In the genomic region with DNA sequence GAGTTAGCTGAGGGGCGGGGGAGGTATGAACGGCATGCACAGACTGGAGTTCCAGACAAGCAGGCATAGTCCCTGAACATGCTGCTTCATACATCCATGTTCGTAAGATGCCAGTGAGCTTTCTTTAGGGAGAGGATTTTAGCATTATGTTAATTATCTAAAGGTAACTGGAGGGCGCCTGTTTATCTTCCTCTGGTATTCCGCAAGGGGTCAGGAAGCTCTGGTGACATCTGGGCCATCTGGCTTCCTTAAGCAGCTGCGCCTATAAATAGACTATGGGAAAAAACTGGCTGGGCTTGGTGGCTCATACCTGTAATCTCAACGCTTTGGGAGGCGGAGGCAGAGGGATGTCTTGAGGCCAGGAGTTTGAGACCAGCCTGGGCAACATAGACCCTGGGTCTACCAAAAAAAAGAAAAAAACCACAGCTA, we compare ENCODE assay signal across 1 cellular context.
TF ChIP-seq lines count a peak whose summit lies in the region.

No MANE protein-coding gene starts in this region.

TF ChIP-seq in WTC11, 78 proteins besides CTCF, POLR2A, EP300 and RAD21 (continued from another document):
- TF ChIP-seq AR (CRISPR knock-in tag; IDR thresholded peaks at IDR 0.05) = no peak
- TF ChIP-seq GABPB1 (CRISPR knock-in tag; IDR thresholded peaks at IDR 0.05) = no peak
- TF ChIP-seq CREB1 (CRISPR knock-in tag; IDR thresholded peaks at IDR 0.05) = no peak
- no peak for TF ChIP-seq E2F1 (CRISPR knock-in tag; IDR thresholded peaks at IDR 0.05)
